Comparison of ENCODE assay signal across 25 cellular contexts in genomic region chr15:42070276-42070965, GRCh38. TPM values are rescaled to one million over a fixed set of nuclear protein-coding genes. Genes with fewer than 3 reads are reported as not detected.
DNase-seq lines count a peak whose midpoint lies in the region; TF ChIP-seq lines count a peak whose summit lies in the region.
"Had no signal": no experiment of that assay in that cellular context is flagged by ENCODE, and none has a peak within 500 bp of the region (broad histone marks: within the 10 kb centered on the region; RNA-seq: fewer than 3 reads in every experiment).

No MANE protein-coding gene starts in this region.

- TF ChIP-seq CTCF in endodermal cell (conservative IDR thresholded peaks at IDR 0.05): no peak
- no peak for TF ChIP-seq CTCF in osteocyte (IDR thresholded peaks at IDR 0.05)

- no peaks in the 10 kb centered on the region for H3K9me3 ChIP-seq in endodermal cell (ENCODE audit: control insufficient read depth, low read length)

- H3K27me3 ChIP-seq in endodermal cell (ENCODE audit: control insufficient read depth, insufficient read depth, low read length, poor library complexity, severe bottlenecking): no peaks in the 10 kb centered on the region

- no peaks in the 10 kb centered on the region for H3K9me3 Mint-ChIP-seq in endodermal cell
- H3K9me3 Mint-ChIP-seq in osteocyte (ENCODE audit: unreplicated experiment): peaks cover 4% of the 10 kb centered on the region

- H3K36me3 Mint-ChIP-seq in endodermal cell (ENCODE audit: low read depth) (no peaks in the 10 kb centered on the region), osteocyte (ENCODE audit: unreplicated experiment) (no peaks in the 10 kb centered on the region)
- H3K36me3 Mint-ChIP-seq: CD8-positive, alpha-beta T cell; IgD-negative memory B cell had no signal

- DNase-seq in activated CD8-positive, alpha-beta memory T cell treated with anti-CD3 and anti-CD28 coated beads, Interleukin-2, amount 50 U/mL, for 48 hours: peak; percentile 35
- DNase-seq in activated CD8-positive, alpha-beta memory T cell treated with anti-CD3 and anti-CD28 coated beads, Interleukin-2, amount 50 U/mL, for 4 hours: no peak
- DNase-seq in endodermal cell (peak; percentile 34), osteocyte (ENCODE audit: extremely low spot score, unreplicated experiment) (peak; percentile 71), ureter (ENCODE audit: low spot score) (peak; percentile 39), NCI-H1092 (lab: John Stamatoyannopoulos, UW) (no peak), medulla oblongata (ENCODE audit: extremely low spot score) (no peak)
- DNase-seq: AML-193; C1 segment of cervical spinal cord; CD8-positive, alpha-beta T cell; NCI-H1105 treated with DMSO at 0.1 percent for 48 hours; NCI-H1694; NCI-H2081; NCI-H2171; NCI-H345; NCI-H524 treated with DMSO at 0.1 percent for 48 hours; NCI-H82 had no signal

- WGBS in endodermal cell (ENCODE audit: insufficient coverage in 1 of 2, insufficient read length in 1 of 2), 2 experiments: 86 to 87% methylated on average over 7 to 16 of the region's 16 CpGs

- H3K4me1 Mint-ChIP-seq in endodermal cell: peaks cover 6% of the 10 kb centered on the region
- H3K4me1 Mint-ChIP-seq in osteocyte (ENCODE audit: unreplicated experiment): peaks cover 2% of the 10 kb centered on the region

- no peak overlapping the region for H3K4me3 ChIP-seq in endodermal cell (ENCODE audit: low read length)

- no peaks in the 10 kb centered on the region for H3K27me3 Mint-ChIP-seq in endodermal cell (ENCODE audit: insufficient read depth)
- peaks cover 20% of the 10 kb centered on the region for H3K27me3 Mint-ChIP-seq in osteocyte (ENCODE audit: unreplicated experiment)

- no peak overlapping the region for H3K9ac ChIP-seq in endodermal cell (ENCODE audit: extremely low read depth, low read length, poor library complexity, severe bottlenecking)

- H3K27ac ChIP-seq in endodermal cell (ENCODE audit: low read depth, low read length): no peak overlapping the region

- H3K27ac Mint-ChIP-seq in endodermal cell (no peak overlapping the region), osteocyte (ENCODE audit: unreplicated experiment) (no peak overlapping the region)
- H3K27ac Mint-ChIP-seq: CD8-positive, alpha-beta T cell had no signal

- peaks cover 2% of the 10 kb centered on the region for H3K4me1 ChIP-seq in endodermal cell (ENCODE audit: control insufficient read depth, insufficient read depth, low read length)

- H3K4me3 Mint-ChIP-seq in endodermal cell (no peak overlapping the region), osteocyte (ENCODE audit: unreplicated experiment) (no peak overlapping the region)
- H3K4me3 Mint-ChIP-seq: CD8-positive, alpha-beta T cell; IgD-negative memory B cell had no signal

- H3K36me3 ChIP-seq in endodermal cell (ENCODE audit: control insufficient read depth, insufficient read depth, low read length): no peaks in the 10 kb centered on the region

RNA-seq across cellular contexts. Expression of gene PLA2G4D, which starts 23.9 kb away (rescaled TPM):
- not detected for total RNA-seq in endodermal cell
- polyA plus RNA-seq in endodermal cell (2013, experiment 1 of 2): not detected
- polyA plus RNA-seq in endodermal cell (2013, experiment 2 of 2): not detected
- not detected in 2 replicates for total RNA-seq in osteocyte
- total RNA-seq in ureter: 0.13 TPM
- total RNA-seq: A172; CD8-positive, alpha-beta T cell; Daoy; OCI-LY7; Right ventricle myocardium inferior; SK-MEL-5 had no signal
- polyA plus RNA-seq: AG04450, IgD-negative memory B cell had no signal

RNA-seq across cellular contexts. Expression of gene PLA2G4E, which starts 49.6 kb away (rescaled TPM):
- total RNA-seq in endodermal cell (not detected), osteocyte (not detected in 2 replicates), ureter (0.34 TPM)
- polyA plus RNA-seq in endodermal cell (2013, experiment 1 of 2): not detected
- polyA plus RNA-seq in endodermal cell (2013, experiment 2 of 2): not detected
- total RNA-seq: A172; CD8-positive, alpha-beta T cell; Daoy; H1; OCI-LY7; SK-MEL-5 had no signal
- polyA plus RNA-seq: AG04450, IgD-negative memory B cell had no signal

Comparison
In these comparisons a context has a peak if more than half of its experiments do, and no peak if none do; other contexts are left out.
1. DNase-seq: peak in activated CD8-positive, alpha-beta memory T cell treated with anti-CD3 and anti-CD28 coated beads, Interleukin-2, amount 50 U/mL, for 48 hours (single experiment), endodermal cell (single experiment), osteocyte (single experiment) and ureter (single experiment); none in activated CD8-positive, alpha-beta memory T cell treated with anti-CD3 and anti-CD28 coated beads, Interleukin-2, amount 50 U/mL, for 4 hours (single experiment), NCI-H1092 (single experiment) and medulla oblongata (single experiment).